ENCODE assay signal across 8 cellular contexts in genomic region chr9:88533951-88534455, GRCh38. TPM values are rescaled to one million over a fixed set of nuclear protein-coding genes. Genes with fewer than 3 reads are reported as not detected.
A peak's percentile ranks its signal among the peaks of the same experiment; 100 is the strongest.
DNase-seq lines count a peak whose midpoint lies in the region; ATAC-seq and TF ChIP-seq lines count a peak whose summit lies in the region.

No MANE protein-coding gene starts in this region.

- H3K4me1 ChIP-seq in hepatocyte (ENCODE audit: insufficient read depth) (peaks cover 34% of the 10 kb centered on the region), sigmoid colon (peaks cover 0 to 32% (median 26%) of the 10 kb centered on the region in 4 donors)

- H3K27me3 ChIP-seq in hepatocyte (no peaks in the 10 kb centered on the region), sigmoid colon (peaks cover 7 to 12% (median 8%) of the 10 kb centered on the region in 3 donors)

- POLR2A ChIA-PET in activated naive CD8-positive, alpha-beta T cell treated with anti-CD3 and anti-CD28 coated beads, Interleukin-2, amount 10 ng/mL, durations not matched to agents 7 days and 5 days (lab: Charles Lee): no interaction called here

- H3K36me3 ChIP-seq in hepatocyte (replicated peaks; ENCODE audit: insufficient read depth, low read depth) (no peaks in the 10 kb centered on the region), sigmoid colon (no peaks in the 10 kb centered on the region)

- H3K9me2 ChIP-seq in hepatocyte (replicated peaks; ENCODE audit: insufficient read depth): no peaks in the 10 kb centered on the region

- peaks cover 61% of the 10 kb centered on the region for H3K27me3 Mint-ChIP-seq in T-helper 1 cell treated with Interleukin-12 subunit alpha and Interleukin-12 subunit beta and Interleukin-4 antibody, amounts not matched to agents 30 μg/mL and 1 μg/mL, for 36 hours (ENCODE audit: low read depth)
- H3K27me3 Mint-ChIP-seq in activated naive CD8-positive, alpha-beta T cell treated with anti-CD3 and anti-CD28 coated beads, Interleukin-2, amount 10 ng/mL, durations not matched to agents 7 days and 5 days: peaks cover 72% of the 10 kb centered on the region

- H3K4me1 Mint-ChIP-seq in T-helper 1 cell treated with Interleukin-12 subunit alpha and Interleukin-12 subunit beta and Interleukin-4 antibody, amounts not matched to agents 30 μg/mL and 1 μg/mL, for 36 hours (ENCODE audit: low read depth): peaks cover 14% of the 10 kb centered on the region
- H3K4me1 Mint-ChIP-seq in activated naive CD8-positive, alpha-beta T cell treated with anti-CD3 and anti-CD28 coated beads, Interleukin-2, amount 10 ng/mL, durations not matched to agents 7 days and 5 days: peaks cover 18% of the 10 kb centered on the region

- H3K4me3 ChIP-seq in hepatocyte (peak overlapping the region; percentile 67), sigmoid colon (peak overlapping the region; percentile 40 to 58 (median 54))

- no peaks in the 10 kb centered on the region for H3K9me3 ChIP-seq in hepatocyte (ENCODE audit: low read depth)
- H3K9me3 ChIP-seq in sigmoid colon: no peaks in the 10 kb centered on the region

- peak overlapping the region; percentile 97 for H3K4me2 ChIP-seq in hepatocyte

- peak overlapping the region; percentile 62 for H2AFZ ChIP-seq in hepatocyte

- TF ChIP-seq POLR2A in sigmoid colon (IDR thresholded peaks at IDR 0.05): no peak

- H3K27ac ChIP-seq in hepatocyte: peak overlapping the region; percentile 93
- H3K27ac ChIP-seq in sigmoid colon: peak overlapping the region; percentile 73 to 87 (median 75)

- DNase-seq in T-helper 1 cell: no peak
- DNase-seq in activated naive CD8-positive, alpha-beta T cell treated with anti-CD3 and anti-CD28 coated beads, Interleukin-2, amount 10 ng/mL, durations not matched to agents 7 days and 5 days: no peak
- DNase-seq in hepatocyte (ENCODE audit: low spot score): peak; percentile 73
- DNase-seq in sigmoid colon: peak; percentile 72

- TF ChIP-seq CTCF in hepatocyte (IDR thresholded peaks at IDR 0.05; ENCODE audit: poor library complexity) (peak; percentile 13), sigmoid colon (IDR thresholded peaks at IDR 0.05) (no peak)

- no peaks in the 10 kb centered on the region for H4K20me1 ChIP-seq in hepatocyte (ENCODE audit: insufficient read depth, poor library complexity, severe bottlenecking)

- no peaks in the 10 kb centered on the region for H3K36me3 Mint-ChIP-seq in T-helper 1 cell treated with Interleukin-12 subunit alpha and Interleukin-12 subunit beta and Interleukin-4 antibody, amounts not matched to agents 30 μg/mL and 1 μg/mL, for 36 hours (ENCODE audit: low read depth)
- no peaks in the 10 kb centered on the region for H3K36me3 Mint-ChIP-seq in activated naive CD8-positive, alpha-beta T cell treated with anti-CD3 and anti-CD28 coated beads, Interleukin-2, amount 10 ng/mL, durations not matched to agents 7 days and 5 days

- TF ChIP-seq EP300 in sigmoid colon (IDR thresholded peaks at IDR 0.05): no peak

- H3K4me3 Mint-ChIP-seq in T-helper 1 cell treated with Interleukin-12 subunit alpha and Interleukin-12 subunit beta and Interleukin-4 antibody, amounts not matched to agents 30 μg/mL and 1 μg/mL, for 36 hours: peak overlapping the region; percentile 44
- H3K4me3 Mint-ChIP-seq in activated naive CD8-positive, alpha-beta T cell treated with anti-CD3 and anti-CD28 coated beads, Interleukin-2, amount 10 ng/mL, durations not matched to agents 7 days and 5 days: peak overlapping the region; percentile 37

- ATAC-seq in activated naive CD8-positive, alpha-beta T cell treated with anti-CD3 and anti-CD28 coated beads, Interleukin-2, amount 10 ng/mL, durations not matched to agents 7 days and 5 days (ENCODE audit: low read depth): no peak
- ATAC-seq in GM21723 (IDR thresholded peaks at IDR 0.05; ENCODE audit: unreplicated experiment) (no peak), HG03139 (IDR thresholded peaks at IDR 0.05; ENCODE audit: unreplicated experiment) (no peak), HG03571 (IDR thresholded peaks at IDR 0.05; ENCODE audit: unreplicated experiment) (no peak)

- H3K27ac Mint-ChIP-seq in T-helper 1 cell treated with Interleukin-12 subunit alpha and Interleukin-12 subunit beta and Interleukin-4 antibody, amounts not matched to agents 30 μg/mL and 1 μg/mL, for 36 hours: no peak overlapping the region
- H3K27ac Mint-ChIP-seq in activated naive CD8-positive, alpha-beta T cell treated with anti-CD3 and anti-CD28 coated beads, Interleukin-2, amount 10 ng/mL, durations not matched to agents 7 days and 5 days: no peak overlapping the region

- WGBS in hepatocyte (ENCODE audit: low lambda C conversion rate, missing lambda C conversion rate): 4% methylated on average over 15 of the region's 41 CpGs
- WGBS in sigmoid colon, 2 donors: 3% methylated on average over 41 of the region's 41 CpGs

- no peaks in the 10 kb centered on the region for H3K79me2 ChIP-seq in hepatocyte

- intact Hi-C loops in sigmoid colon (cut with DNase I): no loop called here

- no peaks in the 10 kb centered on the region for H3K9me3 Mint-ChIP-seq in T-helper 1 cell treated with Interleukin-12 subunit alpha and Interleukin-12 subunit beta and Interleukin-4 antibody, amounts not matched to agents 30 μg/mL and 1 μg/mL, for 36 hours
- H3K9me3 Mint-ChIP-seq in activated naive CD8-positive, alpha-beta T cell treated with anti-CD3 and anti-CD28 coated beads, Interleukin-2, amount 10 ng/mL, durations not matched to agents 7 days and 5 days: no peaks in the 10 kb centered on the region

RNA-seq across cellular contexts. Expression of gene NXNL2, which starts 1.0 kb away (rescaled TPM):
- total RNA-seq in activated naive CD8-positive, alpha-beta T cell treated with anti-CD3 and anti-CD28 coated beads, Interleukin-2, amount 10 ng/mL, durations not matched to agents 7 days and 5 days: not detected
- 0.57 and 0.84 TPM in 2 replicates for total RNA-seq in hepatocyte
- polyA plus RNA-seq in hepatocyte: 1.0 and 2.5 TPM in 2 replicates
- under 1 TPM in 1 of 4 donors, not detected in 3; 0.54 TPM for total RNA-seq in sigmoid colon
- 1 to 10 TPM in 1 of 3 donors, under 1 TPM in 1, not detected in 1; 0.16 to 1.2 TPM for polyA plus RNA-seq in sigmoid colon

Comparison
In these comparisons a context has a peak if more than half of its experiments do, and no peak if none do; other contexts are left out.
1. DNase-seq: peak in hepatocyte (single experiment) and sigmoid colon (single experiment); none in T-helper 1 cell (0 of 5) and activated naive CD8-positive, alpha-beta T cell treated with anti-CD3 and anti-CD28 coated beads, Interleukin-2, amount 10 ng/mL, durations not matched to agents 7 days and 5 days (single experiment).